In genomic region chr17:55770220-55770870, GRCh38 we compare ENCODE assay signal across 8 cellular contexts. TPM values are rescaled to one million over a fixed set of nuclear protein-coding genes. Genes with fewer than 3 reads are reported as not detected.
DNase-seq lines count a peak whose midpoint lies in the region; ATAC-seq, FAIRE-seq and TF ChIP-seq lines count a peak whose summit lies in the region.

No MANE protein-coding gene starts in this region.

- TF ChIP-seq POLR2A in H54 (IDR thresholded peaks at IDR 0.05; ENCODE audit: low read depth, low read length): no peak

- DNase-seq in AML-193 (lab: John Stamatoyannopoulos, UW): peak; percentile 65 to 66
- peak; percentile 34 for DNase-seq in H54 (ENCODE audit: insufficient read length, low spot score)
- DNase-seq in NCI-H774 (lab: John Stamatoyannopoulos, UW): peak; percentile 66
- peak; percentile 56 to 67 for DNase-seq in dermis microvascular lymphatic vessel endothelial cell (ENCODE audit: low read depth in 2 of 2)
- no peak for DNase-seq in mucosa of descending colon
- DNase-seq in NCI-H1048 (lab: John Stamatoyannopoulos, UW): no peak
- no peak for DNase-seq in activated T-helper 2 cell treated with anti-CD3 and anti-CD28 coated beads, Interferon-gamma antibody, Interleukin-2, Interleukin-4, amounts not matched to agents 10 μg/mL and 5 μg/mL and 100 μg/mL, durations not matched to agents 14 hours and 24 hours and 36 hours (ENCODE audit: low spot score)

- no peak for TF ChIP-seq CTCF in mucosa of descending colon (IDR thresholded peaks at IDR 0.05)

- H3K36me3 Mint-ChIP-seq in activated T-helper 2 cell treated with anti-CD3 and anti-CD28 coated beads, Interferon-gamma antibody, Interleukin-2, Interleukin-4, amounts not matched to agents 10 μg/mL and 5 μg/mL and 100 μg/mL, durations not matched to agents 14 hours and 24 hours and 36 hours (ENCODE audit: low read depth): no peaks in the 10 kb centered on the region

- no peaks in the 10 kb centered on the region for H3K27me3 Mint-ChIP-seq in activated T-helper 2 cell treated with anti-CD3 and anti-CD28 coated beads, Interferon-gamma antibody, Interleukin-2, Interleukin-4, amounts not matched to agents 10 μg/mL and 5 μg/mL and 100 μg/mL, durations not matched to agents 14 hours and 24 hours and 36 hours (ENCODE audit: low read depth)

- no peaks in the 10 kb centered on the region for H3K9me3 Mint-ChIP-seq in activated T-helper 2 cell treated with anti-CD3 and anti-CD28 coated beads, Interferon-gamma antibody, Interleukin-2, Interleukin-4, amounts not matched to agents 10 μg/mL and 5 μg/mL and 100 μg/mL, durations not matched to agents 14 hours and 24 hours and 36 hours

- no peak overlapping the region for H3K27ac Mint-ChIP-seq in activated T-helper 2 cell treated with anti-CD3 and anti-CD28 coated beads, Interferon-gamma antibody, Interleukin-2, Interleukin-4, amounts not matched to agents 10 μg/mL and 5 μg/mL and 100 μg/mL, durations not matched to agents 14 hours and 24 hours and 36 hours

- H3K4me1 Mint-ChIP-seq in activated T-helper 2 cell treated with anti-CD3 and anti-CD28 coated beads, Interferon-gamma antibody, Interleukin-2, Interleukin-4, amounts not matched to agents 10 μg/mL and 5 μg/mL and 100 μg/mL, durations not matched to agents 14 hours and 24 hours and 36 hours (ENCODE audit: low read depth): no peaks in the 10 kb centered on the region

- intact Hi-C loops in mucosa of descending colon (cut with DNase I, micrococcal nuclease): loop anchor here (5.0 kb wide), 1 partner anchor 243 kb away; no protein-coding TSS in a partner anchor
- intact Hi-C loops in activated T-helper 2 cell treated with anti-CD3 and anti-CD28 coated beads, Interferon-gamma antibody, Interleukin-2, Interleukin-4, amounts not matched to agents 10 μg/mL and 5 μg/mL and 100 μg/mL, durations not matched to agents 14 hours and 24 hours and 36 hours (cut with micrococcal nuclease): loop anchor here (1.0 kb wide), 1 partner anchor 244 kb away; no protein-coding TSS in a partner anchor

- no peak overlapping the region for H3K4me3 Mint-ChIP-seq in activated T-helper 2 cell treated with anti-CD3 and anti-CD28 coated beads, Interferon-gamma antibody, Interleukin-2, Interleukin-4, amounts not matched to agents 10 μg/mL and 5 μg/mL and 100 μg/mL, durations not matched to agents 14 hours and 24 hours and 36 hours (ENCODE audit: low read depth)

- peak; percentile 23 for FAIRE-seq in H54 (lab: Jason Lieb, UNC)

- H3K9me3 ChIP-seq in mucosa of descending colon: no peaks in the 10 kb centered on the region

- no peak overlapping the region for H3K4me3 ChIP-seq in mucosa of descending colon

- ATAC-seq in mucosa of descending colon: peak; percentile 66
- ATAC-seq in GM21529 (IDR thresholded peaks at IDR 0.05; ENCODE audit: unreplicated experiment): no peak

- H3K4me1 ChIP-seq in mucosa of descending colon (ENCODE audit: low read depth): no peaks in the 10 kb centered on the region

- H3K36me3 ChIP-seq in mucosa of descending colon (ENCODE audit: low read depth): no peaks in the 10 kb centered on the region

RNA-seq across cellular contexts. Expression of gene PCTP, which starts 19.5 kb away (rescaled TPM):
- 26.0 and 26.3 TPM in 2 replicates for total RNA-seq in dermis microvascular lymphatic vessel endothelial cell
- 10 to 100 TPM; 25.8 to 41.2 (median 28.6) TPM for total RNA-seq in mucosa of descending colon
- total RNA-seq in activated T-helper 2 cell treated with anti-CD3 and anti-CD28 coated beads, Interferon-gamma antibody, Interleukin-2, Interleukin-4, amounts not matched to agents 10 μg/mL and 5 μg/mL and 100 μg/mL, durations not matched to agents 14 hours and 24 hours and 36 hours: 8.8 and 9.4 TPM in 2 replicates

RNA-seq across cellular contexts. Expression of gene TMEM100, which starts 47.7 kb away (rescaled TPM):
- total RNA-seq in dermis microvascular lymphatic vessel endothelial cell (3.1 and 5.6 TPM in 2 replicates), mucosa of descending colon (10 to 100 TPM in 1 of 3 donors, 1 to 10 TPM in 2; 2.8 to 14.2 (median 7.5) TPM)
- not detected in 2 replicates for total RNA-seq in activated T-helper 2 cell treated with anti-CD3 and anti-CD28 coated beads, Interferon-gamma antibody, Interleukin-2, Interleukin-4, amounts not matched to agents 10 μg/mL and 5 μg/mL and 100 μg/mL, durations not matched to agents 14 hours and 24 hours and 36 hours

Comparison
In these comparisons a context has a peak if more than half of its experiments do, and no peak if none do; other contexts are left out.
1. DNase-seq: peak in AML-193 (2 of 2), H54 (single experiment), NCI-H774 (single experiment) and dermis microvascular lymphatic vessel endothelial cell (2 of 2); none in mucosa of descending colon (0 of 3), NCI-H1048 (single experiment) and activated T-helper 2 cell treated with anti-CD3 and anti-CD28 coated beads, Interferon-gamma antibody, Interleukin-2, Interleukin-4, amounts not matched to agents 10 μg/mL and 5 μg/mL and 100 μg/mL, durations not matched to agents 14 hours and 24 hours and 36 hours (single experiment).